Comparison of ENCODE assay signal across 8 cellular contexts in genomic region chr19:4456566-4456842, GRCh38. TPM values are rescaled to one million over a fixed set of nuclear protein-coding genes. Genes with fewer than 3 reads are reported as not detected.
DNase-seq lines count a peak whose midpoint lies in the region; ATAC-seq, FAIRE-seq and TF ChIP-seq lines count a peak whose summit lies in the region.

No MANE protein-coding gene starts in this region.

- no peak overlapping the region for H2BK5ac ChIP-seq in H1 (ENCODE audit: low read depth, low read length)

- no peak overlapping the region for H2BK20ac ChIP-seq in H1 (ENCODE audit: low read length)

- no peaks in the 10 kb centered on the region for H3F3A ChIP-seq in GM23338 (replicated peaks; ENCODE audit: low read depth)

- no peak overlapping the region for H2BK15ac ChIP-seq in H1 (ENCODE audit: low read length)

- H3K23ac ChIP-seq in H1 (ENCODE audit: insufficient read length) = no peak overlapping the region

- H3K9me3 ChIP-seq in H1 (ENCODE audit: insufficient read depth in 2 of 2, low read depth in 1 of 2, low read length in 1 of 2) (no peaks in the 10 kb centered on the region), uterus (no peaks in the 10 kb centered on the region)

- no peak for FAIRE-seq in H1 (lab: Jason Lieb, UNC)

- H3K4me2 ChIP-seq in GM23338 (peak overlapping the region; percentile 98), H1 (ENCODE audit: insufficient read depth in 1 of 2, low read depth in 2 of 2, low read length in 2 of 2) (peak overlapping the region; percentile 80 to 86)

- TF ChIP-seq EP300 in H1 (IDR thresholded peaks at IDR 0.05; ENCODE audit: borderline replicate concordance in 1 of 2, low read depth in 2 of 2, low read length in 2 of 2) = no peak

- H3K56ac ChIP-seq in H1 (replicated peaks; ENCODE audit: insufficient read length, low read depth, low read length) = no peak overlapping the region

- no peak overlapping the region for H3K14ac ChIP-seq in H1 (ENCODE audit: insufficient read length)

- no peak overlapping the region for H4K91ac ChIP-seq in H1 (replicated peaks; ENCODE audit: insufficient read length, low read length)

- H3K9me3 Mint-ChIP-seq in GM23338 (no peaks in the 10 kb centered on the region), mesothelial cell of epicardium (no peaks in the 10 kb centered on the region)

- no peak overlapping the region for H2AK5ac ChIP-seq in H1 (ENCODE audit: low read depth, low read length)

- H3K4me3 Mint-ChIP-seq in GM23338 (peak overlapping the region; percentile 80), mesothelial cell of epicardium (peak overlapping the region; percentile 88)

- H3K79me2 ChIP-seq in GM23338 (replicated peaks; ENCODE audit: insufficient read depth) (0 out of 2 replicates have a peak, but pooled peaks cover 4% of the 10 kb centered on the region), H1 (ENCODE audit: control insufficient read depth in 1 of 2, insufficient read depth in 2 of 2, low read length in 2 of 2) (peaks cover 0 to 5% of the 10 kb centered on the region in 2 experiments; a peak in 1 of 4 replicates)

- no peak overlapping the region for H3K18ac ChIP-seq in H1 (ENCODE audit: extremely low read depth, low read length)

- H3K27ac Mint-ChIP-seq in GM23338 = peak overlapping the region; percentile 64; the same call in 1 of the 2 replicates
- peak overlapping the region; percentile 99 for H3K27ac Mint-ChIP-seq in mesothelial cell of epicardium

- H3K4ac ChIP-seq in H1 (replicated peaks; ENCODE audit: insufficient read length, low read depth, low read length) = no peak overlapping the region

- no peak overlapping the region for H4K5ac ChIP-seq in H1 (ENCODE audit: insufficient read length, low read depth, low read length)

- H3K27ac ChIP-seq in GM23338 (ENCODE audit: low read depth) (no peak overlapping the region), H1 (ENCODE audit: low read depth, low read length) (no peak overlapping the region), uterus (peak overlapping the region; percentile 95 to 99)

- no peaks in the 10 kb centered on the region; the same call in 1 of the 2 replicates for H3K79me1 ChIP-seq in H1 (ENCODE audit: low read depth, low read length)

- no peaks in the 10 kb centered on the region for H3K9me2 ChIP-seq in GM23338 (ENCODE audit: insufficient read depth)

- no peak overlapping the region for H2BK120ac ChIP-seq in H1 (replicated peaks; ENCODE audit: low read depth, low read length)

- no peak overlapping the region for H2AFZ ChIP-seq in GM23338
- H2AFZ ChIP-seq in H1 (ENCODE audit: low read length) = no peak overlapping the region

- peaks cover 7% of the 10 kb centered on the region; the same call in 1 of the 3 replicates for H3K36me3 Mint-ChIP-seq in GM23338 (ENCODE audit: low read depth)
- H3K36me3 Mint-ChIP-seq in mesothelial cell of epicardium = no peaks in the 10 kb centered on the region

- no peak overlapping the region for H4K8ac ChIP-seq in H1 (ENCODE audit: extremely low read depth, insufficient read depth, low read length)

- H3K27me3 ChIP-seq in GM23338 (ENCODE audit: insufficient read depth) = no peaks in the 10 kb centered on the region
- no peaks in the 10 kb centered on the region for H3K27me3 ChIP-seq in H1 (replicated peaks in 1 of 4; ENCODE audit: control insufficient read depth in 3 of 4, extremely low read depth in 1 of 4, insufficient read depth in 3 of 4, low read length in 3 of 4)
- H3K27me3 ChIP-seq in uterus = no peaks in the 10 kb centered on the region

- no peaks in the 10 kb centered on the region; the same call in 1 of the 2 replicates for H4K20me1 ChIP-seq in GM23338 (replicated peaks; ENCODE audit: insufficient read depth)
- peaks cover 9 to 13% of the 10 kb centered on the region in 2 experiments for H4K20me1 ChIP-seq in H1 (replicated peaks in 1 of 2; ENCODE audit: control insufficient read depth in 1 of 2, insufficient read depth in 2 of 2, low read length in 2 of 2)

- intact Hi-C loops in uterus (cut with DNase I; ENCODE audit: low total_unique reads) = no loop called here

- no peak overlapping the region for H2BK12ac ChIP-seq in H1 (ENCODE audit: low read depth, low read length)

- peaks cover 12% of the 10 kb centered on the region for H3K4me1 ChIP-seq in GM23338 (ENCODE audit: insufficient read depth)
- H3K4me1 ChIP-seq in H1 (replicated peaks in 1 of 4; ENCODE audit: control insufficient read depth in 3 of 4, insufficient read depth in 4 of 4, low read length in 3 of 4) = peaks cover 0 to 5% (median 2%) of the 10 kb centered on the region in 4 experiments; a peak in 4 of 7 replicates
- H3K4me1 ChIP-seq in uterus = peaks cover 0 to 22% of the 10 kb centered on the region in 2 donors

- peak overlapping the region; percentile 97 for H3K4me3 ChIP-seq in AG09309 (ENCODE audit: control insufficient read depth, low read depth, low read length)
- H3K4me3 ChIP-seq in GM23338 = peak overlapping the region; percentile 77
- H3K4me3 ChIP-seq in H1 (ENCODE audit: extremely low read depth in 1 of 4, insufficient read depth in 2 of 4, low read depth in 3 of 4, low read length in 4 of 4) = peak overlapping the region; percentile 46 to 75 (median 66); a peak in 6 of 8 replicates
- peak overlapping the region; percentile 88 to 91 for H3K4me3 ChIP-seq in uterus

- ATAC-seq in GM23338 (no peak), GM18498 (IDR thresholded peaks at IDR 0.05; ENCODE audit: unreplicated experiment) (no peak)

- H3K9ac ChIP-seq in H1 (replicated peaks in 1 of 4; ENCODE audit: extremely low read depth in 1 of 4, low read depth in 3 of 4, low read length in 3 of 4) = peak overlapping the region in 2 of 4 experiments; percentile 35 to 46; a peak in 3 of 7 replicates

- WGBS in H1 (ENCODE audit: extremely low coverage in 1 of 2, insufficient coverage in 1 of 2, insufficient read length in 1 of 2, insufficient replicate concordance in 2 of 2, low coverage in 1 of 2, low lambda C conversion rate in 2 of 2, missing lambda C conversion rate in 1 of 2), 2 experiments = 48% methylated on average over 8 of the region's 8 CpGs; no CpG with 5 or more reads in 1 of the 2 experiments

- TF ChIP-seq CTCF in AG09309 (IDR thresholded peaks at IDR 0.05; ENCODE audit: control insufficient read depth, insufficient read depth, low read depth, low read length, missing control alignments) (no peak), GM23338 (conservative IDR thresholded peaks at IDR 0.05; ENCODE audit: low read depth in 2 of 2) (no peak), H1 (IDR thresholded peaks at IDR 0.05; ENCODE audit: control extremely low read depth in 1 of 3, insufficient read depth in 1 of 3, low read depth in 1 of 3, low read length in 3 of 3) (no peak), mesothelial cell of epicardium (IDR thresholded peaks at IDR 0.05; ENCODE audit: unreplicated experiment) (no peak), uterus (IDR thresholded peaks at IDR 0.05) (no peak)

- H3K23me2 ChIP-seq in H1 (ENCODE audit: low read depth, low read length) = peaks cover 5% of the 10 kb centered on the region; the same call in 1 of the 2 replicates

- H3K27me3 Mint-ChIP-seq in GM23338 (ENCODE audit: insufficient read depth, low read depth, poor library complexity) (peaks cover 28% of the 10 kb centered on the region), mesothelial cell of epicardium (ENCODE audit: low read depth) (no peaks in the 10 kb centered on the region)

- CTCF ChIA-PET in H1 (lab: Charles Lee; ENCODE audit: partially characterized antibody) = interaction anchor here (0.7 to 1.1 kb wide), 4 partner anchors 24 to 178 kb away, joined by 3 to 4 read pairs (median 3); no protein-coding TSS in a partner anchor

- no peaks in the 10 kb centered on the region for H3K36me3 ChIP-seq in GM23338 (ENCODE audit: insufficient read depth)
- H3K36me3 ChIP-seq in H1 (ENCODE audit: control insufficient read depth in 2 of 4, insufficient read depth in 4 of 4, low read length in 3 of 4) = no peaks in the 10 kb centered on the region; a peak in 1 of 8 replicates
- no peaks in the 10 kb centered on the region for H3K36me3 ChIP-seq in uterus

- DNase-seq in AG09309 (ENCODE audit: low read depth) = no peak
- no peak for DNase-seq in GM23338 (ENCODE audit: low spot score)
- peak; percentile 43 for DNase-seq in SK-N-DZ (ENCODE audit: low spot score)
- no peak for DNase-seq in H1 (ENCODE audit: low read depth in 1 of 2, low spot score in 2 of 2)
- peak in 1 of 2 experiments; percentile 57 for DNase-seq in mesothelial cell of epicardium (ENCODE audit: low spot score in 2 of 2, unreplicated experiment in 2 of 2)
- DNase-seq in uterus = no peak
- DNase-seq in cerebellum (ENCODE audit: low spot score) = no peak

- no peak for TF ChIP-seq RAD21 in H1 (IDR thresholded peaks at IDR 0.05 in 1 of 2, conservative IDR thresholded peaks at IDR 0.05 in 1 of 2; ENCODE audit: low read depth in 2 of 2, low read length in 2 of 2)

- H3K4me1 Mint-ChIP-seq in GM23338 (peaks cover 11% of the 10 kb centered on the region), mesothelial cell of epicardium (peaks cover 25% of the 10 kb centered on the region)

- POLR2A ChIA-PET in H1 (lab: Charles Lee; ENCODE audit: partially characterized antibody) = interaction anchor here (1.0 to 58.1 kb wide), 6 partner anchors 14 to 66 kb away, joined by 3 to 1590 read pairs (median 4); partner anchors contain the start of genes CHAF1A and SH3GL1

- TF ChIP-seq POLR2A in H1 (IDR thresholded peaks at IDR 0.05; ENCODE audit: control extremely low read depth in 1 of 2, low read depth in 2 of 2, low read length in 2 of 2) = no peak
- no peak for TF ChIP-seq POLR2A in uterus (IDR thresholded peaks at IDR 0.05)

RNA-seq across cellular contexts. Expression of gene UBXN6, which starts 1.1 kb away (rescaled TPM):
- total RNA-seq in GM23338 (2014; rRNA removed; shearing (Covaris generic)) = 21.6 TPM in 2 replicates
- 19.1 and 20.4 TPM in 2 replicates for polyA plus RNA-seq in GM23338 (2016; fragmentation: Nextera tagmentation; extraction: Ambion mirVana)
- 45.3 and 50.1 TPM in 2 replicates for polyA plus RNA-seq in SK-N-DZ (2014; cell fraction: cytosol; rRNA removed)
- 41.8 and 100 TPM in 2 replicates for polyA plus RNA-seq in SK-N-DZ (2014; cell fraction: nucleus; rRNA removed)
- 28.0 and 29.9 TPM in 2 replicates for total RNA-seq in H1 (2021; fragmentation: NEBNext Ultra II Directional; extraction: Animal tissue kit (Norgen Biotek cat#: 25700))
- 43.8 and 63.0 TPM in 2 replicates for polyA plus RNA-seq in H1 (2011; rRNA removed)
- 32.6 TPM for polyA plus RNA-seq in H1 (2011; cell fraction: cytosol; rRNA removed)
- polyA plus RNA-seq in H1 (2011; cell fraction: nucleus; rRNA removed) = 36.9 TPM
- polyA plus RNA-seq in H1 (2012, experiment 1 of 2) = 25.0 to 35.0 TPM (median 33.0 TPM) in 4 replicates
- polyA plus RNA-seq in H1 (2012, experiment 2 of 2) = 32.1 TPM
- polyA plus RNA-seq in H1 (2013, experiment 1 of 2) = 25.5 TPM
- 25.7 TPM for polyA plus RNA-seq in H1 (2013, experiment 2 of 2)
- 11.3 and 12.9 TPM in 2 replicates for polyA minus RNA-seq in H1 (2011; rRNA and poly(A)+ RNA removed)
- polyA minus RNA-seq in H1 (2011; cell fraction: cytosol; rRNA and poly(A)+ RNA removed) = 18.1 TPM
- polyA minus RNA-seq in H1 (2011; cell fraction: nucleus; rRNA and poly(A)+ RNA removed) = 16.4 TPM
- 67.7 to 71.0 TPM (median 69.9 TPM) in 3 replicates for total RNA-seq in mesothelial cell of epicardium
- 100 to 1,000 TPM in 2 of 4 donors, 10 to 100 TPM in 2; 61.5 to 266 (median 90.0) TPM for total RNA-seq in uterus
- 33.5 TPM for total RNA-seq in cerebellum

RNA-seq across cellular contexts. Expression of gene HDGFL2, which starts 15.6 kb away (rescaled TPM):
- total RNA-seq in GM23338 (2014; rRNA removed; shearing (Covaris generic)) = 94.6 and 113 TPM in 2 replicates
- polyA plus RNA-seq in GM23338 (2016; fragmentation: Nextera tagmentation; extraction: Ambion mirVana) (64.8 and 72.4 TPM in 2 replicates), H1 (2011; rRNA removed) (31.1 and 46.8 TPM in 2 replicates)
- 65.8 and 106 TPM in 2 replicates for polyA plus RNA-seq in SK-N-DZ (2014; cell fraction: cytosol; rRNA removed)
- 127 and 128 TPM in 2 replicates for polyA plus RNA-seq in SK-N-DZ (2014; cell fraction: nucleus; rRNA removed)
- total RNA-seq in H1 (2021; fragmentation: NEBNext Ultra II Directional; extraction: Animal tissue kit (Norgen Biotek cat#: 25700)) = 102 and 106 TPM in 2 replicates
- 60.2 TPM for polyA plus RNA-seq in H1 (2011; cell fraction: cytosol; rRNA removed)
- 76.7 TPM for polyA plus RNA-seq in H1 (2011; cell fraction: nucleus; rRNA removed)
- 80.0 to 94.0 TPM (median 88.5 TPM) in 4 replicates for polyA plus RNA-seq in H1 (2012, experiment 1 of 2)
- polyA plus RNA-seq in H1 (2012, experiment 2 of 2) = 61.0 TPM
- polyA plus RNA-seq in H1 (2013, experiment 1 of 2) = 61.1 TPM
- 57.8 TPM for polyA plus RNA-seq in H1 (2013, experiment 2 of 2)
- polyA minus RNA-seq in H1 (2011; rRNA and poly(A)+ RNA removed) = 15.9 and 22.3 TPM in 2 replicates
- 37.7 TPM for polyA minus RNA-seq in H1 (2011; cell fraction: cytosol; rRNA and poly(A)+ RNA removed)
- polyA minus RNA-seq in H1 (2011; cell fraction: nucleus; rRNA and poly(A)+ RNA removed) = 33.9 TPM
- total RNA-seq in mesothelial cell of epicardium (87.6 to 91.3 TPM (median 88.9 TPM) in 3 replicates), uterus (10 to 100 TPM in 3 of 4 donors, 1 to 10 TPM in 1; 8.5 to 65.8 (median 34.8) TPM), cerebellum (26.9 TPM)

RNA-seq across cellular contexts. Expression of gene CHAF1A, which starts 54.1 kb away (rescaled TPM):
- 84.1 and 113 TPM in 2 replicates for total RNA-seq in GM23338 (2014; rRNA removed; shearing (Covaris generic))
- polyA plus RNA-seq in GM23338 (2016; fragmentation: Nextera tagmentation; extraction: Ambion mirVana) (109 and 125 TPM in 2 replicates), H1 (2011; rRNA removed) (122 and 190 TPM in 2 replicates)
- 44.2 and 55.5 TPM in 2 replicates for polyA plus RNA-seq in SK-N-DZ (2014; cell fraction: cytosol; rRNA removed)
- 54.0 and 71.2 TPM in 2 replicates for polyA plus RNA-seq in SK-N-DZ (2014; cell fraction: nucleus; rRNA removed)
- 146 and 147 TPM in 2 replicates for total RNA-seq in H1 (2021; fragmentation: NEBNext Ultra II Directional; extraction: Animal tissue kit (Norgen Biotek cat#: 25700))
- polyA plus RNA-seq in H1 (2011; cell fraction: cytosol; rRNA removed) = 126 TPM
- polyA plus RNA-seq in H1 (2011; cell fraction: nucleus; rRNA removed) = 306 TPM
- polyA plus RNA-seq in H1 (2012, experiment 1 of 2) = 88.0 to 134 TPM (median 124 TPM) in 4 replicates
- 49.9 TPM for polyA plus RNA-seq in H1 (2012, experiment 2 of 2)
- 98.3 TPM for polyA plus RNA-seq in H1 (2013, experiment 1 of 2)
- polyA plus RNA-seq in H1 (2013, experiment 2 of 2) = 96.0 TPM
- 58.2 and 63.1 TPM in 2 replicates for polyA minus RNA-seq in H1 (2011; rRNA and poly(A)+ RNA removed)
- 94.8 TPM for polyA minus RNA-seq in H1 (2011; cell fraction: cytosol; rRNA and poly(A)+ RNA removed)
- polyA minus RNA-seq in H1 (2011; cell fraction: nucleus; rRNA and poly(A)+ RNA removed) = 110 TPM
- total RNA-seq in mesothelial cell of epicardium (30.9 to 35.1 TPM (median 33.1 TPM) in 3 replicates), uterus (10 to 100 TPM in 1 of 4 donors, 1 to 10 TPM in 2, under 1 TPM in 1; 0.59 to 12.9 (median 8.0) TPM), cerebellum (13.4 TPM)

RNA-seq across cellular contexts. Expression of gene SH3GL1, which starts 56.2 kb away (rescaled TPM):
- 85.8 and 89.5 TPM in 2 replicates for total RNA-seq in GM23338 (2014; rRNA removed; shearing (Covaris generic))
- polyA plus RNA-seq in GM23338 (2016; fragmentation: Nextera tagmentation; extraction: Ambion mirVana) = 73.1 and 75.6 TPM in 2 replicates
- polyA plus RNA-seq in SK-N-DZ (2014; cell fraction: cytosol; rRNA removed) = 47.0 and 62.2 TPM in 2 replicates
- 41.5 and 42.2 TPM in 2 replicates for polyA plus RNA-seq in SK-N-DZ (2014; cell fraction: nucleus; rRNA removed)
- total RNA-seq in H1 (2021; fragmentation: NEBNext Ultra II Directional; extraction: Animal tissue kit (Norgen Biotek cat#: 25700)) = 102 TPM in 2 replicates
- 81.5 and 120 TPM in 2 replicates for polyA plus RNA-seq in H1 (2011; rRNA removed)
- polyA plus RNA-seq in H1 (2011; cell fraction: cytosol; rRNA removed) = 72.0 TPM
- polyA plus RNA-seq in H1 (2011; cell fraction: nucleus; rRNA removed) = 90.4 TPM
- polyA plus RNA-seq in H1 (2012, experiment 1 of 2) = 57.4 to 81.4 TPM (median 79.5 TPM) in 4 replicates
- polyA plus RNA-seq in H1 (2012, experiment 2 of 2) = 84.4 TPM
- polyA plus RNA-seq in H1 (2013, experiment 1 of 2) = 86.5 TPM
- polyA plus RNA-seq in H1 (2013, experiment 2 of 2) = 87.7 TPM
- polyA minus RNA-seq in H1 (2011; rRNA and poly(A)+ RNA removed) = 18.0 and 18.8 TPM in 2 replicates
- polyA minus RNA-seq in H1 (2011; cell fraction: cytosol; rRNA and poly(A)+ RNA removed) = 40.1 TPM
- 27.2 TPM for polyA minus RNA-seq in H1 (2011; cell fraction: nucleus; rRNA and poly(A)+ RNA removed)
- total RNA-seq in mesothelial cell of epicardium = 89.9 to 91.7 TPM (median 90.1 TPM) in 3 replicates
- 10 to 100 TPM; 11.8 to 69.3 (median 29.5) TPM for total RNA-seq in uterus
- total RNA-seq in cerebellum = 21.3 TPM

Comparison
In these comparisons a context has a peak if more than half of its experiments do, and no peak if none do; other contexts are left out.
1. H3K27ac ChIP-seq: peak in uterus (2 of 2); none in GM23338 (single experiment) and H1 (single experiment).
2. Peak in every context shown above with its lines, with median percentiles within 50 percentile points of each other: H3K4me3 ChIP-seq.